In the genomic region with DNA sequence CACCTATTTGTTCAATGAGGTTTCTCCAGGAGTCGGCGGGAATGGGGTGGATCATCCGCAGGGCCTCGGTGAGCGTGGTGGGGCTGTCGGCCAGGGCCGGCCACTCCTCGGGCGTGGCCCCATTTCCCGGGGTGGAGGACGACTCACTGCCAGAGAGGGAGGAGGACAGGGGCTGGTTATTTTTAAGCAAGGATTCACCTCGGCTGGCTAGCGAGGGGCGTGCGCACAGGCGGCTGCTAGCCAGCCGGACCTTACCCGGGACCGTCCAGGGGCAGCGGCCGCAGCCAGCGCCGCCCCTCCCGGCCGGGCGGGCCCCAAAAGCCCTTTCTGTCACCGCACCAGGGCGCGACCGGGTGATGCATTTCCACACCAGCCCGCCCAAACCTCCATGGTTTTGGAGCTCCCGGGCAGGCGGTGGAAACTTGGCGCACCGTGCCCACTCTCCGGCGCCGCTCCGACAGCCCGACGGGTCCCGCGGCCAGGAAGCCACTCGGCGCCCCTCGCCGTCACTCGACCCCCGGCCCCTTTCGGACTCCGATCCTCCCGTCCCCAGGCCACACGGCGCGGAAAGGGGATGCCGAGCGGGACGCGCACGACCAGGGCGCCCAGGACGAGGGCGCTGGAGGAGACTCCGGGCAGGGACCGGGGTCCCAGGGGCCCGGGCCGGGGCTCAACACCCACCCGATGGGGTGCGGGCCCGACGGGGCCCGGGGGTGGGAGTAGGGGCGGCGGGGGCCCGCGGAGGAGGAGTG, we compare ENCODE assay signal across 10 cellular contexts. TPM values are rescaled to one million over a fixed set of nuclear protein-coding genes. Genes with fewer than 3 reads are reported as not detected.
DNase-seq lines count a peak whose midpoint lies in the region; ATAC-seq, FAIRE-seq and TF ChIP-seq lines count a peak whose summit lies in the region.
"Had no signal": no experiment of that assay in that cellular context is flagged by ENCODE, and none has a peak within 500 bp of the region (broad histone marks: within the 10 kb centered on the region; RNA-seq: fewer than 3 reads in every experiment).

No MANE protein-coding gene starts in this region.

- H3K36me3 Mint-ChIP-seq in mesothelial cell of epicardium: no peaks in the 10 kb centered on the region

- no TSS peak for BruUV-seq in HepG2 (replicated peaks; lab: Mats Ljungman, UMichigan)

- H3K36me3 ChIP-seq in HepG2 (replicated peaks in 1 of 2; ENCODE audit: control insufficient read depth in 1 of 2, insufficient read depth in 2 of 2, low read length in 2 of 2) (peaks cover 3 to 19% of the 10 kb centered on the region in 2 experiments; a peak in 4 of 5 replicates), right lobe of liver (peaks cover 0 to 7% (median under 1%) of the 10 kb centered on the region in 4 donors), bronchial epithelial cell (ENCODE audit: control insufficient read depth, insufficient read depth, low read length) (no peaks in the 10 kb centered on the region), aorta (ENCODE audit: control insufficient read depth in 1 of 2, insufficient read depth in 2 of 2, low read length in 1 of 2) (no peaks in the 10 kb centered on the region)

- ATAC-seq in HepG2: no peak; the same call in 2 of the 3 replicates
- no peak for ATAC-seq in right lobe of liver
- ATAC-seq in aorta (ENCODE audit: low FRiP score): peak; percentile 58

- no peaks in the 10 kb centered on the region for H4K20me1 ChIP-seq in HepG2 (ENCODE audit: insufficient read depth, low read length)

- H3K27me3 ChIP-seq in HepG2 (ENCODE audit: control insufficient read depth in 1 of 2, insufficient read depth in 2 of 2, low read length in 2 of 2) (no peaks in the 10 kb centered on the region), right lobe of liver (no peaks in the 10 kb centered on the region), bronchial epithelial cell (ENCODE audit: control insufficient read depth, insufficient read depth, low read length) (peaks cover 24% of the 10 kb centered on the region), aorta (ENCODE audit: control insufficient read depth in 1 of 2, insufficient read depth in 2 of 2, low read length in 1 of 2) (no peaks in the 10 kb centered on the region)

- POLR2A ChIA-PET in HepG2 (lab: Yijun Ruan, JAX): no interaction called here

- no peak overlapping the region for H3K4me2 ChIP-seq in HepG2 (ENCODE audit: low read depth, low read length)

- H3K27ac Mint-ChIP-seq in mesothelial cell of epicardium: no peak overlapping the region

- H3K4me3 ChIP-seq in HepG2 (replicated peaks in 1 of 3; ENCODE audit: insufficient read depth in 1 of 3, low read depth in 2 of 3, low read length in 3 of 3): no peak overlapping the region
- no peak overlapping the region for H3K4me3 ChIP-seq in right lobe of liver
- H3K4me3 ChIP-seq in bronchial epithelial cell (ENCODE audit: low read depth, low read length): peak overlapping the region; percentile 24
- peak overlapping the region in 1 of 2 donors; percentile 67 for H3K4me3 ChIP-seq in aorta (ENCODE audit: low read length in 2 of 2)

- no peak for TF ChIP-seq POLR2A in HepG2 (IDR thresholded peaks at IDR 0.05; ENCODE audit: insufficient read depth in 1 of 2, low read depth in 2 of 2, low read length in 2 of 2)
- no peak for TF ChIP-seq POLR2A in right lobe of liver (IDR thresholded peaks at IDR 0.05)

- H2AFZ ChIP-seq in HepG2 (ENCODE audit: low read length): no peak overlapping the region

- in situ Hi-C loops in HepG2 (cut with HindIII; ENCODE audit: extremely low pct_ligation_motif_present, low pct_unique_long_range_greater_than_20kb): no loop called here
- in situ Hi-C loops in KBM-7 (cut with MboI; ENCODE audit: low pct_unique_long_range_greater_than_20kb, low sequenced_read_pairs): no loop called here

- no peak overlapping the region for H3K27ac ChIP-seq in HepG2 (ENCODE audit: extremely low read length, insufficient read depth, low read length)
- H3K27ac ChIP-seq in right lobe of liver: no peak overlapping the region
- H3K27ac ChIP-seq in aorta (ENCODE audit: low read depth in 1 of 2, low read length in 2 of 2): no peak overlapping the region

- H3K9me3 ChIP-seq in HepG2 (ENCODE audit: low read length) (no peaks in the 10 kb centered on the region), right lobe of liver (no peaks in the 10 kb centered on the region), aorta (ENCODE audit: control insufficient read depth, low read length) (peaks cover 2% of the 10 kb centered on the region)

- H3K4me1 Mint-ChIP-seq in mesothelial cell of epicardium: peaks cover 9% of the 10 kb centered on the region

- no peak for DNase-seq in HepG2 (ENCODE audit: low spot score)
- DNase-seq in right lobe of liver: no peak
- no peak for DNase-seq in bronchial epithelial cell (ENCODE audit: low read depth)
- DNase-seq in mesothelial cell of epicardium (ENCODE audit: low spot score in 2 of 2, unreplicated experiment in 2 of 2): no peak
- no peak for DNase-seq in aorta
- no peak for DNase-seq in NCI-H1436 treated with DMSO at 0.1 percent for 48 hours (lab: John Stamatoyannopoulos, UW)
- DNase-seq in KBM-7: no peak
- DNase-seq in effector CD4-positive, alpha-beta T cell: no peak
- DNase-seq: activated CD4-positive, CD25-positive, alpha-beta regulatory T cell treated with anti-CD3 and anti-CD28 coated beads, Interleukin-2, amount 50 U/mL, for 72 hours; DMS153 had no signal

- TF ChIP-seq CTCF in HepG2 (CRISPR knock-in tag; IDR thresholded peaks at IDR 0.05): no peak
- TF ChIP-seq CTCF in right lobe of liver (IDR thresholded peaks at IDR 0.05): no peak
- TF ChIP-seq CTCF in bronchial epithelial cell (IDR thresholded peaks at IDR 0.05; ENCODE audit: insufficient read depth, low read length, severe bottlenecking): no peak
- no peak for TF ChIP-seq CTCF in mesothelial cell of epicardium (IDR thresholded peaks at IDR 0.05; ENCODE audit: unreplicated experiment)

- no peaks in the 10 kb centered on the region for H3K79me2 ChIP-seq in HepG2 (ENCODE audit: insufficient read depth, low read length)

- TF ChIP-seq RAD21 in HepG2 (CRISPR knock-in tag; IDR thresholded peaks at IDR 0.05): no peak

- peak overlapping the region; percentile 71 for H3K4me3 Mint-ChIP-seq in mesothelial cell of epicardium

- intact Hi-C loops in HepG2 (cut with micrococcal nuclease; ENCODE audit: unreplicated experiment): no loop called here
- intact Hi-C loops in right lobe of liver (cut with DNase I): no loop called here
- intact Hi-C loops in aorta (cut with DNase I): no loop called here

- H3K4me1 ChIP-seq in HepG2 (ENCODE audit: insufficient read depth, low read length) (no peaks in the 10 kb centered on the region), right lobe of liver (peaks cover 0 to 3% (median 0%) of the 10 kb centered on the region in 4 donors), aorta (ENCODE audit: control insufficient read depth in 1 of 2, insufficient read depth in 2 of 2, low read length in 2 of 2) (no peaks in the 10 kb centered on the region)

- FAIRE-seq in HepG2 (lab: Jason Lieb, UNC) (no peak), bronchial epithelial cell (lab: Jason Lieb, UNC) (no peak)

- peaks cover 78% of the 10 kb centered on the region for H3K27me3 Mint-ChIP-seq in mesothelial cell of epicardium (ENCODE audit: low read depth)

- no peak overlapping the region for H3K9ac ChIP-seq in HepG2 (ENCODE audit: insufficient read depth, low read depth, low read length)

- 97% methylated on average over 76 of the region's 76 CpGs for WGBS in HepG2 (ENCODE audit: low lambda C conversion rate)
- 36% methylated on average over 5 of the region's 76 CpGs for WGBS in right lobe of liver (ENCODE audit: insufficient coverage, low coverage, low lambda C conversion rate, missing lambda C conversion rate)
- WGBS in aorta, 2 donors: 1% methylated on average over 58 to 76 of the region's 76 CpGs

- H3K9me3 Mint-ChIP-seq in mesothelial cell of epicardium: no peaks in the 10 kb centered on the region

- CTCF ChIA-PET in HepG2 (lab: Yijun Ruan, JAX; ENCODE audit: low intra/inter-chr PET ratio, low total read pairs): no interaction called here

- TF ChIP-seq EP300 in HepG2 (IDR thresholded peaks at IDR 0.05; ENCODE audit: low read depth in 2 of 2, low read length in 2 of 2) (no peak), HepG2 (CRISPR knock-in tag; IDR thresholded peaks at IDR 0.05; ENCODE audit: borderline replicate concordance) (no peak)

TF ChIP-seq in HepG2, 621 proteins besides CTCF, POLR2A, EP300 and RAD21 (continues in another document):
- TF ChIP-seq TBP (CRISPR knock-in tag; IDR thresholded peaks at IDR 0.05) (no peak), HNRNPUL1 (IDR thresholded peaks at IDR 0.05; ENCODE audit: low read depth, low read length) (no peak), CEBPG (CRISPR knock-in tag; IDR thresholded peaks at IDR 0.05) (no peak), NFKB2 (CRISPR knock-in tag; IDR thresholded peaks at IDR 0.05; ENCODE audit: borderline replicate concordance) (no peak), MBNL3 (CRISPR knock-in tag; conservative IDR thresholded peaks at IDR 0.05) (no peak)

RNA-seq across cellular contexts. Expression of gene SNORC, which starts 57.2 kb away (rescaled TPM):
- total RNA-seq in HepG2 (2016; rRNA removed; fragmentation: Illumina TruSeq; extraction: Trizol) (48.5 and 86.1 TPM in 2 replicates), right lobe of liver (10 to 100 TPM in 3 of 6 experiments, 1 to 10 TPM in 3; 2.0 to 14.5 (median 9.1) TPM), bronchial epithelial cell (0.53 and 1.0 TPM in 2 replicates), mesothelial cell of epicardium (3.4 to 6.0 TPM (median 4.1 TPM) in 3 replicates), aorta (1 to 10 TPM; 1.7 to 2.5 TPM)
- total RNA-seq in HepG2 (2016; cell fraction: cytosol; rRNA removed; fragmentation: Illumina TruSeq; extraction: Trizol; ENCODE audit: low read depth): 64.6 and 82.7 TPM in 2 replicates
- 52.1 and 76.7 TPM in 2 replicates for total RNA-seq in HepG2 (2016; cell fraction: insoluble cytoplasmic fraction; rRNA removed; fragmentation: Illumina TruSeq; extraction: Trizol)
- 71.1 and 75.3 TPM in 2 replicates for total RNA-seq in HepG2 (2016; cell fraction: membrane; rRNA removed; fragmentation: Illumina TruSeq; extraction: Trizol)
- total RNA-seq in HepG2 (2016; cell fraction: nucleus; rRNA removed; fragmentation: Illumina TruSeq; extraction: Trizol): 47.7 and 55.5 TPM in 2 replicates
- polyA plus RNA-seq in HepG2 (2011; rRNA removed) (59.1 and 62.9 TPM in 2 replicates), aorta (1 to 10 TPM in 1 of 2 donors, not detected in 1; 5.1 TPM)
- 45.6 and 94.4 TPM in 2 replicates for polyA plus RNA-seq in HepG2 (2011; cell fraction: cytosol; rRNA removed)
- polyA plus RNA-seq in HepG2 (2011; cell fraction: nucleus; rRNA removed): 87.4 and 124 TPM in 2 replicates
- 42.0 and 51.4 TPM in 2 replicates for polyA plus RNA-seq in HepG2 (2012)
- polyA plus RNA-seq in HepG2 (2016; cell fraction: cytosol; fragmentation: Illumina TruSeq; extraction: Trizol; ENCODE audit: low read depth): 125 and 134 TPM in 2 replicates
- polyA plus RNA-seq in HepG2 (2016; cell fraction: insoluble cytoplasmic fraction; fragmentation: Illumina TruSeq; extraction: Trizol; ENCODE audit: low read depth): 60.9 and 75.2 TPM in 2 replicates
- polyA plus RNA-seq in HepG2 (2016; cell fraction: membrane; fragmentation: Illumina TruSeq; extraction: Trizol; ENCODE audit: low read depth): 102 and 104 TPM in 2 replicates
- 136 and 150 TPM in 2 replicates for polyA plus RNA-seq in HepG2 (2016; cell fraction: nucleus; fragmentation: Illumina TruSeq; extraction: Trizol; ENCODE audit: insufficient read depth, low read depth)
- 5.3 and 89.5 TPM in 2 replicates for polyA minus RNA-seq in HepG2 (2011; rRNA and poly(A)+ RNA removed; ENCODE audit: low replicate concordance)
- 57.5 and 73.7 TPM in 2 replicates for polyA minus RNA-seq in HepG2 (2011; cell fraction: cytosol; rRNA and poly(A)+ RNA removed)
- polyA minus RNA-seq in HepG2 (2011; cell fraction: nucleus; rRNA and poly(A)+ RNA removed): 27.3 and 30.6 TPM in 2 replicates
